13 cellular contexts compared by ENCODE assay signal in the genomic region with DNA sequence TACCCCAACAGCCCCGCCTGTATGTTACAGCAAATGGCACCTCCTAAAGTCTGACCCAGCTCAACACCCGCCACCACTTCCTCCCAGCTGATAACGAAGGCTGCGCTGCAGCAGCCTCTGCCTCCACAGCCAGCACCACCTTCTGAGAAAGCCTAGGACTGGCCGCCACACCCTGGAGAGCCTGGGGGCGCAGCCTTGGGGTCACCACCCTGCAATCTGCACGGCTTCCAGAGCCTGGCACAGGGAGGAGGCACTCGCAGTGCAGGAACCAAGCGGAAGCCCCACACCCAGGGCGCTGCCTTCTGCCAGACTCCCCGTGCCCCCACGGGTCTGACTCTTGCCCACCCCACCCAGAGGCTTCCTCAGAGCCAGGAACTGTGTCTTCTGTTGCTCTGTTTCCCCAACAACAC.
DNase-seq lines count a peak whose midpoint lies in the region; ATAC-seq and TF ChIP-seq lines count a peak whose summit lies in the region.
"Had no signal": no experiment of that assay in that cellular context is flagged by ENCODE, and none has a peak within 500 bp of the region (broad histone marks: within the 10 kb centered on the region; RNA-seq: fewer than 3 reads in every experiment).

No MANE protein-coding gene starts in this region.

- CTCF ChIA-PET in WTC11 (lab: Charles Lee) = no interaction called here

- in situ Hi-C loops in KBM-7 (cut with MboI; ENCODE audit: low pct_unique_long_range_greater_than_20kb, low sequenced_read_pairs) = no loop called here

- no peak overlapping the region for H3K4me3 ChIP-seq in GM23338
- H3K4me3 ChIP-seq: GM12878, transverse colon had no signal

- no peaks in the 10 kb centered on the region for H3K9me2 ChIP-seq in GM23338 (ENCODE audit: insufficient read depth)

- H3F3A ChIP-seq in GM23338 (replicated peaks; ENCODE audit: low read depth) = no peaks in the 10 kb centered on the region

- no peak overlapping the region for H2AFZ ChIP-seq in GM23338

- no peaks in the 10 kb centered on the region for H4K20me1 ChIP-seq in GM23338 (replicated peaks; ENCODE audit: insufficient read depth)

- peaks cover 14% of the 10 kb centered on the region for H3K27me3 Mint-ChIP-seq in GM23338 (ENCODE audit: insufficient read depth, low read depth, poor library complexity)
- H3K27me3 Mint-ChIP-seq in WTC11 (ENCODE audit: low read depth) = no peaks in the 10 kb centered on the region; the same call in 1 of the 2 replicates
- H3K27me3 Mint-ChIP-seq in progenitor cell of endocrine pancreas = no peaks in the 10 kb centered on the region

- no peaks in the 10 kb centered on the region for H3K4me1 ChIP-seq in GM23338 (ENCODE audit: insufficient read depth)

- POLR2A ChIA-PET in WTC11 (lab: Charles Lee) = no interaction called here

- H3K27ac Mint-ChIP-seq in GM23338 (peak overlapping the region; percentile 68), WTC11 (peak overlapping the region; percentile 56; the same call in 1 of the 2 replicates), progenitor cell of endocrine pancreas (peak overlapping the region; percentile 67)

- no peak overlapping the region; the same call in 2 of the 3 replicates for H3K4me3 Mint-ChIP-seq in GM23338
- no peak overlapping the region for H3K4me3 Mint-ChIP-seq in WTC11
- no peak overlapping the region for H3K4me3 Mint-ChIP-seq in progenitor cell of endocrine pancreas (ENCODE audit: low read depth)

- no peaks in the 10 kb centered on the region; the same call in 2 of the 3 replicates for H3K36me3 Mint-ChIP-seq in GM23338 (ENCODE audit: low read depth)
- H3K36me3 Mint-ChIP-seq in WTC11 = no peaks in the 10 kb centered on the region; the same call in 1 of the 2 replicates
- H3K36me3 Mint-ChIP-seq in progenitor cell of endocrine pancreas (ENCODE audit: insufficient read depth) = no peaks in the 10 kb centered on the region

- DNase-seq in GM23338 (ENCODE audit: low spot score) (no peak), WTC11 (ENCODE audit: low spot score) (no peak), progenitor cell of endocrine pancreas (ENCODE audit: low spot score, unreplicated experiment) (no peak), KBM-7 (no peak), foreskin melanocyte (no peak), DMS79 (lab: John Stamatoyannopoulos, UW) (no peak)
- DNase-seq in activated gamma-delta T cell treated with anti-CD3 and anti-CD28 coated beads, Interleukin-2, amount 50 U/mL, for 16 hours (ENCODE audit: low read depth) = peak; percentile 48
- DNase-seq: hypothalamus, IMR-90, SHP77, transverse colon had no signal

- no peak overlapping the region for H3K27ac ChIP-seq in GM23338 (ENCODE audit: low read depth)
- H3K27ac ChIP-seq: transverse colon had no signal

- H3K9me3 Mint-ChIP-seq in GM23338 = no peaks in the 10 kb centered on the region
- H3K9me3 Mint-ChIP-seq in WTC11 = no peaks in the 10 kb centered on the region
- no peaks in the 10 kb centered on the region for H3K9me3 Mint-ChIP-seq in progenitor cell of endocrine pancreas (ENCODE audit: low read depth)

- ATAC-seq in GM23338 (no peak), WTC11 (no peak), HG03439 (IDR thresholded peaks at IDR 0.05; ENCODE audit: unreplicated experiment) (no peak)
- ATAC-seq: GM12878 had no signal

- H3K4me1 Mint-ChIP-seq in GM23338 (no peaks in the 10 kb centered on the region), WTC11 (no peaks in the 10 kb centered on the region), progenitor cell of endocrine pancreas (ENCODE audit: low read depth) (peaks cover 2% of the 10 kb centered on the region)

- no peaks in the 10 kb centered on the region for H3K79me2 ChIP-seq in GM23338 (replicated peaks; ENCODE audit: insufficient read depth)

- H3K27me3 ChIP-seq in GM23338 (ENCODE audit: insufficient read depth) = no peaks in the 10 kb centered on the region
- H3K27me3 ChIP-seq: transverse colon had no signal

- no peaks in the 10 kb centered on the region for H3K36me3 ChIP-seq in GM23338 (ENCODE audit: insufficient read depth)
- H3K36me3 ChIP-seq: transverse colon had no signal

- no peak overlapping the region for H3K4me2 ChIP-seq in GM23338

- no peak for TF ChIP-seq CTCF in GM23338 (conservative IDR thresholded peaks at IDR 0.05; ENCODE audit: low read depth in 2 of 2)
- no peak for TF ChIP-seq CTCF in WTC11 (IDR thresholded peaks at IDR 0.05)
- TF ChIP-seq CTCF in progenitor cell of endocrine pancreas (IDR thresholded peaks at IDR 0.05; ENCODE audit: unreplicated experiment) = no peak

TF ChIP-seq in GM23338, 12 proteins besides CTCF, POLR2A, EP300 and RAD21:
- TF ChIP-seq POLR2AphosphoS5 (IDR thresholded peaks at IDR 0.05; ENCODE audit: low read depth) = no peak
- TF ChIP-seq, protein P1, sequence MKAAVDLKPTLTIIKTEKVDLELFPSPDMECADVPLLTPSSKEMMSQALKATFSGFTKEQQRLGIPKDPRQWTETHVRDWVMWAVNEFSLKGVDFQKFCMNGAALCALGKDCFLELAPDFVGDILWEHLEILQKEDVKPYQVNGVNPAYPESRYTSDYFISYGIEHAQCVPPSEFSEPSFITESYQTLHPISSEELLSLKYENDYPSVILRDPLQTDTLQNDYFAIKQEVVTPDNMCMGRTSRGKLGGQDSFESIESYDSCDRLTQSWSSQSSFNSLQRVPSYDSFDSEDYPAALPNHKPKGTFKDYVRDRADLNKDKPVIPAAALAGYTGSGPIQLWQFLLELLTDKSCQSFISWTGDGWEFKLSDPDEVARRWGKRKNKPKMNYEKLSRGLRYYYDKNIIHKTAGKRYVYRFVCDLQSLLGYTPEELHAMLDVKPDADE (IDR thresholded peaks at IDR 0.05) = no peak

TF ChIP-seq in WTC11, 78 proteins besides CTCF, POLR2A, EP300 and RAD21 (continues in another document):
- TF ChIP-seq STAT6 (CRISPR knock-in tag; conservative IDR thresholded peaks at IDR 0.05; ENCODE audit: low read depth) (no peak), ZNF219 (CRISPR knock-in tag; IDR thresholded peaks at IDR 0.05; ENCODE audit: borderline replicate concordance) (no peak), ZNF121 (CRISPR knock-in tag; IDR thresholded peaks at IDR 0.05) (no peak), ZMAT4 (CRISPR knock-in tag; IDR thresholded peaks at IDR 0.05) (no peak), MXD4 (CRISPR knock-in tag; IDR thresholded peaks at IDR 0.05; ENCODE audit: borderline replicate concordance) (no peak), ATF2 (CRISPR knock-in tag; IDR thresholded peaks at IDR 0.05; ENCODE audit: borderline replicate concordance, low read depth) (no peak), OVOL2 (CRISPR knock-in tag; IDR thresholded peaks at IDR 0.05; ENCODE audit: borderline replicate concordance) (no peak), FOXP4 (CRISPR knock-in tag; IDR thresholded peaks at IDR 0.05) (no peak), KAT7 (CRISPR knock-in tag; IDR thresholded peaks at IDR 0.05; ENCODE audit: borderline replicate concordance) (no peak), CREB1 (CRISPR knock-in tag; IDR thresholded peaks at IDR 0.05) (no peak)
